ENCODE assay signal across 22 cellular contexts in genomic region chr1:210325026-210325670, GRCh38. TPM values are rescaled to one million over a fixed set of nuclear protein-coding genes. Genes with fewer than 3 reads are reported as not detected.
DNase-seq lines count a peak whose midpoint lies in the region; ATAC-seq, FAIRE-seq and TF ChIP-seq lines count a peak whose summit lies in the region.
"Had no signal": no experiment of that assay in that cellular context is flagged by ENCODE, and none has a peak within 500 bp of the region (broad histone marks: within the 10 kb centered on the region; RNA-seq: fewer than 3 reads in every experiment).

No MANE protein-coding gene starts in this region.

- no peak for TF ChIP-seq POLR2A in HepG2 (IDR thresholded peaks at IDR 0.05; ENCODE audit: insufficient read depth in 1 of 2, low read depth in 2 of 2, low read length in 2 of 2)
- no peak for TF ChIP-seq POLR2A in right lobe of liver (IDR thresholded peaks at IDR 0.05)
- no peak for TF ChIP-seq POLR2A in K562 (conservative IDR thresholded peaks at IDR 0.05)

- FAIRE-seq in HepG2 (lab: Jason Lieb, UNC) (no peak), K562 (lab: Jason Lieb, UNC) (no peak), GM19239 (lab: Jason Lieb, UNC) (no peak)
- FAIRE-seq: A549, D721Med, GM12892 had no signal

- H3K27me3 ChIP-seq in SK-N-SH (ENCODE audit: insufficient read depth) = no peaks in the 10 kb centered on the region
- no peaks in the 10 kb centered on the region; a peak in 1 of 5 replicates for H3K27me3 ChIP-seq in HepG2 (ENCODE audit: control insufficient read depth in 1 of 2, insufficient read depth in 2 of 2, low read length in 2 of 2)
- H3K27me3 ChIP-seq in right lobe of liver = no peaks in the 10 kb centered on the region
- peaks cover 0 to 17% of the 10 kb centered on the region in 2 experiments; a peak in 2 of 5 replicates for H3K27me3 ChIP-seq in K562 (ENCODE audit: control insufficient read depth in 2 of 2, insufficient read depth in 2 of 2, low read length in 2 of 2)
- H3K27me3 ChIP-seq: BE2C; BLaER1 treated with 17β-estradiol and CSF1 and Interleukin-3, amounts not matched to agents 10 nM and 100 nM had no signal

- in situ Hi-C loops in HepG2 (cut with HindIII; ENCODE audit: extremely low pct_ligation_motif_present, low pct_unique_long_range_greater_than_20kb) = no loop called here
- in situ Hi-C loops in K562 (cut with MboI) = no loop called here

- peaks cover 6% of the 10 kb centered on the region for H3F3A ChIP-seq in SK-N-SH (replicated peaks; ENCODE audit: insufficient read depth)

- CTCF ChIA-PET in SK-N-SH (lab: Yijun Ruan, JAX) = interaction anchor here (1.0 to 3.1 kb wide), 3 partner anchors 14 to 200 kb away, joined by 3 to 10 read pairs (median 3); no protein-coding TSS in a partner anchor
- CTCF ChIA-PET in HepG2 (lab: Yijun Ruan, JAX; ENCODE audit: low intra/inter-chr PET ratio, low total read pairs) = no interaction called here
- CTCF ChIA-PET in K562 (lab: Yijun Ruan, JAX; ENCODE audit: low intra/inter-chr PET ratio) = no interaction called here

- 62% methylated on average over 1 of the region's 1 CpG for WGBS in SK-N-SH (ENCODE audit: low lambda C conversion rate)
- 37% methylated on average over 1 of the region's 1 CpG for WGBS in HepG2 (ENCODE audit: low lambda C conversion rate)
- 95% methylated on average over 1 of the region's 1 CpG for WGBS in right lobe of liver (ENCODE audit: insufficient coverage, low coverage, low lambda C conversion rate, missing lambda C conversion rate)
- 0% methylated on average over 1 of the region's 1 CpG for WGBS in K562 (ENCODE audit: insufficient coverage, low coverage, missing lambda C conversion rate)

- H3K36me3 ChIP-seq in SK-N-SH (replicated peaks in 1 of 2; ENCODE audit: control insufficient read depth in 1 of 2, insufficient read depth in 2 of 2, low read length in 1 of 2) (peaks cover 0 to 3% of the 10 kb centered on the region in 2 experiments), HepG2 (replicated peaks in 1 of 2; ENCODE audit: control insufficient read depth in 1 of 2, insufficient read depth in 2 of 2, low read length in 2 of 2) (no peaks in the 10 kb centered on the region), right lobe of liver (no peaks in the 10 kb centered on the region), K562 (ENCODE audit: control insufficient read depth, insufficient read depth, low read length) (no peaks in the 10 kb centered on the region)
- H3K36me3 ChIP-seq: BE2C; BLaER1 treated with 17β-estradiol and CSF1 and Interleukin-3, amounts not matched to agents 10 nM and 100 nM had no signal

- TF ChIP-seq CTCF in SK-N-SH (IDR thresholded peaks at IDR 0.05) = no peak
- no peak for TF ChIP-seq CTCF in HepG2 (CRISPR knock-in tag; IDR thresholded peaks at IDR 0.05)
- TF ChIP-seq CTCF in right lobe of liver (IDR thresholded peaks at IDR 0.05) = no peak
- TF ChIP-seq CTCF in K562 (IDR thresholded peaks at IDR 0.05 in 2 of 3, conservative IDR thresholded peaks at IDR 0.05 in 1 of 3; ENCODE audit: insufficient read depth in 2 of 3, low read depth in 1 of 3, low read length in 3 of 3) = no peak

- POLR2A ChIA-PET in SK-N-SH (lab: Yijun Ruan, JAX) = no interaction called here
- POLR2A ChIA-PET in HepG2 (lab: Yijun Ruan, JAX) = no interaction called here
- POLR2A ChIA-PET in K562 (lab: Yijun Ruan, JAX) = no interaction called here

- H2AFZ ChIP-seq in SK-N-SH (ENCODE audit: low read depth) (no peak overlapping the region), HepG2 (ENCODE audit: low read length) (no peak overlapping the region), K562 (ENCODE audit: low read depth, low read length) (no peak overlapping the region)
- H2AFZ ChIP-seq: GM23248 had no signal

- no peaks in the 10 kb centered on the region for H4K20me1 ChIP-seq in SK-N-SH (ENCODE audit: insufficient read depth)
- no peaks in the 10 kb centered on the region for H4K20me1 ChIP-seq in HepG2 (ENCODE audit: insufficient read depth, low read length)
- no peaks in the 10 kb centered on the region for H4K20me1 ChIP-seq in K562 (replicated peaks; ENCODE audit: control insufficient read depth, insufficient read depth, low read length)
- H4K20me1 ChIP-seq: BLaER1 treated with 17β-estradiol and CSF1 and Interleukin-3, amounts not matched to agents 10 nM and 100 nM had no signal

- no peak for ATAC-seq in SK-N-SH treated with all-trans-retinoic acid at 6 μM for 48 hours
- ATAC-seq in HepG2 = no peak
- ATAC-seq in right lobe of liver = no peak
- ATAC-seq in K562 = no peak
- ATAC-seq: A549 had no signal

- TF ChIP-seq RAD21 in SK-N-SH (IDR thresholded peaks at IDR 0.05; ENCODE audit: low read length) (no peak), HepG2 (CRISPR knock-in tag; IDR thresholded peaks at IDR 0.05) (no peak), K562 (CRISPR knock-in tag; conservative IDR thresholded peaks at IDR 0.05 in 1 of 2, IDR thresholded peaks at IDR 0.05 in 1 of 2) (no peak)

- no peaks in the 10 kb centered on the region for H3K9me2 ChIP-seq in SK-N-SH

- H3K27ac ChIP-seq in SK-N-SH (ENCODE audit: low read depth in 2 of 2, low read length in 1 of 2) = no peak overlapping the region
- no peak overlapping the region for H3K27ac ChIP-seq in HepG2 (ENCODE audit: extremely low read length, insufficient read depth, low read length)
- H3K27ac ChIP-seq in right lobe of liver = no peak overlapping the region
- no peak overlapping the region for H3K27ac ChIP-seq in K562 (ENCODE audit: extremely low read depth, low read depth, low read length)
- H3K27ac ChIP-seq: 22Rv1; A549; BLaER1 treated with 17β-estradiol and CSF1 and Interleukin-3, amounts not matched to agents 10 nM and 100 nM; GM23248 had no signal

- no peak overlapping the region for H3K4me3 ChIP-seq in SK-N-SH (ENCODE audit: low read depth in 2 of 2, low read length in 1 of 2)
- no peak overlapping the region for H3K4me3 ChIP-seq in HepG2 (replicated peaks in 1 of 3; ENCODE audit: insufficient read depth in 1 of 3, low read depth in 2 of 3, low read length in 3 of 3)
- H3K4me3 ChIP-seq in right lobe of liver = no peak overlapping the region
- no peak overlapping the region for H3K4me3 ChIP-seq in K562
- H3K4me3 ChIP-seq: A549; BLaER1 treated with 17β-estradiol and CSF1 and Interleukin-3, amounts not matched to agents 10 nM and 100 nM; GM23248 had no signal

- H3K9ac ChIP-seq in SK-N-SH (no peak overlapping the region), HepG2 (ENCODE audit: insufficient read depth, low read depth, low read length) (no peak overlapping the region), K562 (ENCODE audit: insufficient read depth in 1 of 2, low read depth in 2 of 2, low read length in 2 of 2) (no peak overlapping the region)
- H3K9ac ChIP-seq: BLaER1 treated with 17β-estradiol and CSF1 and Interleukin-3, amounts not matched to agents 10 nM and 100 nM; GM23248 had no signal

- H3K4me1 ChIP-seq in SK-N-SH (ENCODE audit: control insufficient read depth in 1 of 2, insufficient read depth in 2 of 2, low read depth in 1 of 2, low read length in 1 of 2) (peaks cover 12 to 17% of the 10 kb centered on the region in 2 experiments), HepG2 (ENCODE audit: insufficient read depth, low read length) (peaks cover 15% of the 10 kb centered on the region), right lobe of liver (peaks cover 0 to 7% (median 2%) of the 10 kb centered on the region in 4 donors), K562 (replicated peaks in 1 of 2; ENCODE audit: control insufficient read depth in 2 of 2, insufficient read depth in 2 of 2, low read length in 2 of 2) (peaks cover 2 to 10% of the 10 kb centered on the region in 2 experiments; a peak in 2 of 5 replicates)

- no peaks in the 10 kb centered on the region; the same call in 1 of the 2 replicates for H3K9me3 ChIP-seq in SK-N-SH
- H3K9me3 ChIP-seq in HepG2 (ENCODE audit: low read length) = no peaks in the 10 kb centered on the region
- H3K9me3 ChIP-seq in right lobe of liver = no peaks in the 10 kb centered on the region
- H3K9me3 ChIP-seq in K562 (replicated peaks; ENCODE audit: control insufficient read depth, insufficient read depth, low read depth, low read length) = no peaks in the 10 kb centered on the region
- H3K9me3 ChIP-seq: A549, BE2C had no signal

- TF ChIP-seq EP300 in SK-N-SH (IDR thresholded peaks at IDR 0.05; ENCODE audit: borderline replicate concordance in 1 of 2, low read depth in 1 of 2, low read length in 1 of 2) = no peak
- TF ChIP-seq EP300 in HepG2 (IDR thresholded peaks at IDR 0.05; ENCODE audit: low read depth in 2 of 2, low read length in 2 of 2) = no peak
- no peak for TF ChIP-seq EP300 in HepG2 (CRISPR knock-in tag; IDR thresholded peaks at IDR 0.05; ENCODE audit: borderline replicate concordance)
- no peak for TF ChIP-seq EP300 in K562 (IDR thresholded peaks at IDR 0.05; ENCODE audit: low read length)

- H3K9me1 ChIP-seq in K562 (ENCODE audit: control insufficient read depth, insufficient read depth, low read length) = no peaks in the 10 kb centered on the region

- intact Hi-C loops in HepG2 (cut with micrococcal nuclease; ENCODE audit: unreplicated experiment) = no loop called here
- intact Hi-C loops in right lobe of liver (cut with DNase I) = no loop called here
- intact Hi-C loops in K562 (cut with micrococcal nuclease) = no loop called here

- DNase-seq in SK-N-SH (no peak), HepG2 (ENCODE audit: low spot score) (no peak), right lobe of liver (no peak), K562 (ENCODE audit: extremely low read depth in 1 of 4, low spot score in 3 of 4) (no peak), GM19239 (ENCODE audit: insufficient read length, low spot score) (no peak), A172 (ENCODE audit: low spot score) (no peak)
- DNase-seq: ACHN; AML-193; BE2C; CD4-positive, alpha-beta T cell; CD8-positive, alpha-beta memory T cell; DMS 273 treated with DMSO at 0.1 percent for 48 hours; DMS79; GF-D8; GM23248; H9 had no signal

- no peak overlapping the region for H3K4me2 ChIP-seq in SK-N-SH
- H3K4me2 ChIP-seq in HepG2 (ENCODE audit: low read depth, low read length) = no peak overlapping the region
- no peak overlapping the region for H3K4me2 ChIP-seq in K562 (ENCODE audit: insufficient read depth, low read length)
- H3K4me2 ChIP-seq: A549; BLaER1 treated with 17β-estradiol and CSF1 and Interleukin-3, amounts not matched to agents 10 nM and 100 nM had no signal

- H3K79me2 ChIP-seq in SK-N-SH (ENCODE audit: insufficient read depth) (no peaks in the 10 kb centered on the region), HepG2 (ENCODE audit: insufficient read depth, low read length) (no peaks in the 10 kb centered on the region), K562 (ENCODE audit: control insufficient read depth, insufficient read depth, low read length) (no peaks in the 10 kb centered on the region)

- no TSS peak for BruUV-seq in HepG2 (replicated peaks; lab: Mats Ljungman, UMichigan)
- no TSS peak for BruUV-seq in K562 (replicated peaks; lab: Mats Ljungman, UMichigan)

RNA-seq across cellular contexts. Expression of gene HHAT, which starts 3.6 kb away (rescaled TPM):
- 8.1 and 10.8 TPM in 2 replicates for polyA plus RNA-seq in SK-N-SH (2012; rRNA removed)
- polyA plus RNA-seq in SK-N-SH (2012; cell fraction: cytosol; rRNA removed) = 7.6 and 9.5 TPM in 2 replicates
- 10.3 and 15.1 TPM in 2 replicates for polyA plus RNA-seq in SK-N-SH (2012; cell fraction: nucleus; rRNA removed)
- total RNA-seq in HepG2 (2016; rRNA removed; fragmentation: Illumina TruSeq; extraction: Trizol) = 2.9 and 4.9 TPM in 2 replicates
- total RNA-seq in HepG2 (2016; cell fraction: cytosol; rRNA removed; fragmentation: Illumina TruSeq; extraction: Trizol; ENCODE audit: low read depth) = 0.79 and 1.2 TPM in 2 replicates
- total RNA-seq in HepG2 (2016; cell fraction: insoluble cytoplasmic fraction; rRNA removed; fragmentation: Illumina TruSeq; extraction: Trizol) = 3.2 and 4.8 TPM in 2 replicates
- total RNA-seq in HepG2 (2016; cell fraction: membrane; rRNA removed; fragmentation: Illumina TruSeq; extraction: Trizol) = 2.1 and 2.5 TPM in 2 replicates
- total RNA-seq in HepG2 (2016; cell fraction: nucleus; rRNA removed; fragmentation: Illumina TruSeq; extraction: Trizol) = 7.4 and 8.0 TPM in 2 replicates
- polyA plus RNA-seq in HepG2 (2011; rRNA removed) = 2.6 and 3.5 TPM in 2 replicates
- polyA plus RNA-seq in HepG2 (2011; cell fraction: cytosol; rRNA removed) = 3.1 and 5.9 TPM in 2 replicates
- 6.0 and 6.9 TPM in 2 replicates for polyA plus RNA-seq in HepG2 (2011; cell fraction: nucleus; rRNA removed)
- 1.3 and 1.7 TPM in 2 replicates for polyA plus RNA-seq in HepG2 (2012)
- polyA plus RNA-seq in HepG2 (2016; cell fraction: cytosol; fragmentation: Illumina TruSeq; extraction: Trizol; ENCODE audit: low read depth) = 0.36 and 0.60 TPM in 2 replicates
- 2.6 TPM in 2 replicates for polyA plus RNA-seq in HepG2 (2016; cell fraction: insoluble cytoplasmic fraction; fragmentation: Illumina TruSeq; extraction: Trizol; ENCODE audit: low read depth)
- polyA plus RNA-seq in HepG2 (2016; cell fraction: membrane; fragmentation: Illumina TruSeq; extraction: Trizol; ENCODE audit: low read depth) = 1.4 and 1.5 TPM in 2 replicates
- polyA plus RNA-seq in HepG2 (2016; cell fraction: nucleus; fragmentation: Illumina TruSeq; extraction: Trizol; ENCODE audit: insufficient read depth, low read depth) = 5.5 and 6.1 TPM in 2 replicates
- polyA minus RNA-seq in HepG2 (2011; rRNA and poly(A)+ RNA removed; ENCODE audit: low replicate concordance) = 1.1 and 11.2 TPM in 2 replicates
- 2.0 and 2.2 TPM in 2 replicates for polyA minus RNA-seq in HepG2 (2011; cell fraction: cytosol; rRNA and poly(A)+ RNA removed)
- polyA minus RNA-seq in HepG2 (2011; cell fraction: nucleus; rRNA and poly(A)+ RNA removed) = 12.7 and 14.0 TPM in 2 replicates
- total RNA-seq in right lobe of liver = 1 to 10 TPM; 2.2 to 4.1 (median 2.7) TPM
- not detected in 2 replicates for total RNA-seq in K562 (2011; cell fraction: chromatin; rRNA removed; ENCODE audit: low replicate concordance)
- total RNA-seq in K562 (2011; cell fraction: nucleolus; rRNA removed) = not detected in 2 replicates
- total RNA-seq in K562 (2011; cell fraction: nucleoplasm; rRNA removed) = not detected in 2 replicates
- 0.12 and 0.14 TPM in 2 replicates for total RNA-seq in K562 (2014; rRNA removed)
- 0.13 and 0.15 TPM in 2 replicates for total RNA-seq in K562 (2014; rRNA removed; fragmentation: Illumina TruSeq; extraction: Trizol)
- 0.14 and 0.19 TPM in 2 replicates for total RNA-seq in K562 (2015; rRNA removed; fragmentation: Illumina TruSeq; extraction: Trizol)
- 0.11 and 0.13 TPM in 2 replicates for total RNA-seq in K562 (2021)
- polyA plus RNA-seq in K562 (2011; rRNA removed) = not detected in 2 replicates
- polyA plus RNA-seq in K562 (2011; cell fraction: cytosol; rRNA removed) = not detected in 2 replicates
- 0.04 TPM in 1 of 2 replicates, not detected in the other for polyA plus RNA-seq in K562 (2011; cell fraction: nucleus; rRNA removed)
- 0.14 and 0.18 TPM in 2 replicates for polyA plus RNA-seq in K562 (2012)
- 0.10 TPM in 2 replicates for polyA plus RNA-seq in K562 (2014; fragmentation: Illumina TruSeq; extraction: Trizol)
- polyA plus RNA-seq in K562 (2014; fragmentation: Nextera tagmentation; extraction: Ambion mirVana) = under 1 TPM; 0.07 to 0.13 TPM
- polyA plus RNA-seq in K562 (2014; rRNA removed) = 0.16 and 0.23 TPM in 2 replicates
- polyA minus RNA-seq in K562 (2011; rRNA and poly(A)+ RNA removed) = not detected in 2 replicates
- polyA minus RNA-seq in K562 (2011; cell fraction: cytosol; rRNA and poly(A)+ RNA removed) = not detected in 2 replicates
- polyA minus RNA-seq in K562 (2011; cell fraction: nucleus; rRNA and poly(A)+ RNA removed) = not detected in 2 replicates
- total RNA-seq in A172 (2014; rRNA removed; shearing (Covaris generic)) = 10.7 and 24.7 TPM in 2 replicates
